ENCODE assay signal across 20 cellular contexts in genomic region chr10:104447899-104448298, GRCh38.
"Had no signal": no experiment of that assay in that cellular context is flagged by ENCODE, and none has a peak within 500 bp of the region (broad histone marks: within the 10 kb centered on the region; RNA-seq: fewer than 3 reads in every experiment).

No MANE protein-coding gene starts in this region.

- ATAC-seq: activated T-cell treated with anti-CD3 and anti-CD28 coated beads, Interleukin-2, amount 50 U/mL, for 4 hours; gastroesophageal sphincter; heart left ventricle; left lobe of liver; lower lobe of right lung; upper lobe of right lung; WTC11 had no signal

- H3K27me3 Mint-ChIP-seq: progenitor cell of endocrine pancreas had no signal

- H3K27me3 ChIP-seq: gastroesophageal sphincter, heart left ventricle, sigmoid colon, upper lobe of right lung had no signal

- H3K27ac ChIP-seq: epithelial cell of prostate, gastroesophageal sphincter, heart left ventricle, lower lobe of right lung, sigmoid colon, upper lobe of right lung had no signal

- H3K4me3 ChIP-seq: gastroesophageal sphincter, heart left ventricle, lower lobe of right lung, sigmoid colon, upper lobe of right lung had no signal

- H3K4me1 ChIP-seq: gastroesophageal sphincter, heart left ventricle, lower lobe of right lung, sigmoid colon, upper lobe of right lung had no signal

- H3K36me3 Mint-ChIP-seq: activated naive CD8-positive, alpha-beta T cell treated with anti-CD3 and anti-CD28 coated beads for 36 hours; naive B cell; WTC11 had no signal

- H3K27ac Mint-ChIP-seq: activated naive CD8-positive, alpha-beta T cell treated with anti-CD3 and anti-CD28 coated beads for 36 hours; progenitor cell of endocrine pancreas; WTC11 had no signal

- H3K9me3 Mint-ChIP-seq: activated naive CD8-positive, alpha-beta T cell treated with anti-CD3 and anti-CD28 coated beads for 36 hours; activated T-cell treated with anti-CD3 and anti-CD28 coated beads, Interleukin-2, amount 50 U/mL, for 4 hours; naive B cell; neural crest cell; WTC11 had no signal

- DNase-seq: activated CD4-positive, alpha-beta T cell treated with anti-CD3 and anti-CD28 coated beads, Interleukin-2, amount 50 U/mL, for 48 hours; activated CD8-positive, alpha-beta memory T cell treated with anti-CD3 and anti-CD28 coated beads, Interleukin-2, amount 50 U/mL, for 48 hours; activated naive CD4-positive, alpha-beta T cell treated with Interleukin-2 at 50 U/mL for 16 hours; activated naive CD8-positive, alpha-beta T cell treated with anti-CD3 and anti-CD28 coated beads for 36 hours; activated T-cell treated with anti-CD3 and anti-CD28 coated beads, Interleukin-2, amount 50 U/mL, for 4 hours; heart left ventricle; lower lobe of right lung; naive B cell; retina; sigmoid colon; stimulated activated CD4-positive, alpha-beta T cell treated with anti-CD3 and anti-CD28 coated beads, Interleukin-4, amount 100 ng/mL, for 1 hour; stimulated activated naive CD4-positive, alpha-beta T cell treated with Interleukin-2 at 50 U/mL for 16 hours; T-helper 1 cell had no signal

- H3K4me3 Mint-ChIP-seq: activated naive CD8-positive, alpha-beta T cell treated with anti-CD3 and anti-CD28 coated beads for 36 hours; activated T-cell treated with anti-CD3 and anti-CD28 coated beads, Interleukin-2, amount 50 U/mL, for 4 hours; naive B cell; neural crest cell; WTC11 had no signal

- H3K9me3 ChIP-seq: gastroesophageal sphincter, heart left ventricle, lower lobe of right lung, sigmoid colon, upper lobe of right lung had no signal

- H3K4me1 Mint-ChIP-seq: naive B cell had no signal

- H3K36me3 ChIP-seq: gastroesophageal sphincter, heart left ventricle, lower lobe of right lung, sigmoid colon, upper lobe of right lung had no signal
